ENCODE assay signal across 10 cellular contexts in the genomic region with DNA sequence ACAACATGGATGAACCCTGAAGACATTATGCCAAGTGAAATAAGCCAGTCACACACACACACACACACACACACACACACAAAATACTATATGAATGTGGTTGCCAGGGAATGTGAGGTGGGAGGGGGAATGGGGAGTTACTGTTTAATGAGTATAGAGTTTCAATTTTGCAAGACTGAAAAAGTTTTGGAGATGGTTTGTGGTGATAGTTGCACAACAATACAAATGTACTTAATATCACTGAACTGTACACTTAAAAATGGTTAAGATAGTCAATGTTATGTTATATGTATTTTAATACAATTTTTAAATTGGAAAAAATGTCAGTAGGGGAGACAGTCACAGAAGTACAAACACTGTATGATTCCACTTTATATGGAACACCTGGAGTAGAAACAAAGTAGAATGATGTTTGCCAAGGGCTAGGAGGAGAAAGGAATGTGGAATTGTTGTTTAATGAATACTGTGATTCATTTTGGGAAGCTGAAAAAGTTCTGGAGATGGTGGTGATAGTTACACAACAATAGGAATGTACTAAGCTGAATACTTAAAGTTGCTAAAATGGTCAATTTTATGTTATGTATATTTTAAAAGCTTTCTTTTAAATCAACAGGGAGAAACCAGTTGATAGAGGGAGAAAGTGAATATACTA.
DNase-seq lines count a peak whose midpoint lies in the region; ATAC-seq and TF ChIP-seq lines count a peak whose summit lies in the region.
"Had no signal": no experiment of that assay in that cellular context is flagged by ENCODE, and none has a peak within 500 bp of the region (broad histone marks: within the 10 kb centered on the region; RNA-seq: fewer than 3 reads in every experiment).

No MANE protein-coding gene starts in this region.

- POLR2A ChIA-PET in MCF 10A (lab: Yijun Ruan, JAX), result interaction anchor here (0.6 to 1.8 kb wide), 18 partner anchors 21 to 256 kb away, joined by 3 to 8 read pairs (median 4); no protein-coding TSS in a partner anchor

- no peaks in the 10 kb centered on the region for H3K9me2 ChIP-seq in DOHH2 (replicated peaks; ENCODE audit: control insufficient read depth, low read length)

- H3K9me3 Mint-ChIP-seq in MCF 10A (ENCODE audit: unreplicated experiment) (no peaks in the 10 kb centered on the region), naive B cell (peaks cover 0 to 11% (median 1%) of the 10 kb centered on the region in 7 donors)

- no peaks in the 10 kb centered on the region for H3K27me3 Mint-ChIP-seq in MCF 10A (ENCODE audit: insufficient read depth, unreplicated experiment)
- H3K27me3 Mint-ChIP-seq in naive B cell, result no peaks in the 10 kb centered on the region

- peak overlapping the region; percentile 74 for H3K4me3 ChIP-seq in DOHH2 (ENCODE audit: low read length)
- no peak overlapping the region for H3K4me3 ChIP-seq in NB4 (ENCODE audit: low read depth, low read length)
- H3K4me3 ChIP-seq: vagina had no signal

- DNase-seq in NB4 (ENCODE audit: low read depth) (peak; percentile 54), MCF 10A (ENCODE audit: unreplicated experiment) (peak; percentile 91), naive B cell (no peak), AG08396 (ENCODE audit: low spot score) (no peak), NCI-H82 (lab: John Stamatoyannopoulos, UW) (no peak), NCI-H2029 (lab: John Stamatoyannopoulos, UW) (no peak)
- DNase-seq: small intestine had no signal

- 0 out of 2 replicates have a peak, but pooled peaks cover 2% of the 10 kb centered on the region for H4K20me1 ChIP-seq in DOHH2 (ENCODE audit: control insufficient read depth, insufficient read depth, low read depth, low read length)

- H3K27me3 ChIP-seq in DOHH2 (ENCODE audit: control insufficient read depth, low read length), result no peaks in the 10 kb centered on the region
- H3K27me3 ChIP-seq: vagina had no signal

- peaks cover 90% of the 10 kb centered on the region for H3K36me3 ChIP-seq in DOHH2 (ENCODE audit: control insufficient read depth, low read length)
- H3K36me3 ChIP-seq: vagina had no signal

- CTCF ChIA-PET in MCF 10A (lab: Yijun Ruan, JAX), result interaction anchor here (0.6 to 2.3 kb wide), 5 partner anchors 39 to 271 kb away, joined by 3 to 9 read pairs (median 4); no protein-coding TSS in a partner anchor

- peak overlapping the region; percentile 92 for H3K27ac Mint-ChIP-seq in MCF 10A (ENCODE audit: low read depth, unreplicated experiment)
- H3K27ac Mint-ChIP-seq in naive B cell, result peak overlapping the region; percentile 92 to 100 (median 100)

- no peaks in the 10 kb centered on the region for H3K9me3 ChIP-seq in DOHH2 (ENCODE audit: control insufficient read depth, insufficient read depth, low read length)
- H3K9me3 ChIP-seq: vagina had no signal

- H3K4me2 ChIP-seq in DOHH2 (ENCODE audit: low read length), result peak overlapping the region; percentile 88

- no peak for TF ChIP-seq POLR2A in NB4 (IDR thresholded peaks at IDR 0.05; ENCODE audit: extremely low read depth, insufficient read length)

- peaks cover 89% of the 10 kb centered on the region for H3K79me2 ChIP-seq in DOHH2 (ENCODE audit: control insufficient read depth, low read length)

- BruUV-seq in MCF 10A (replicated peaks; lab: Mats Ljungman, UMichigan), result no TSS peak

- TF ChIP-seq CTCF in DOHH2 (IDR thresholded peaks at IDR 0.05; ENCODE audit: low read depth, low read length, poor library complexity, severe bottlenecking) (no peak), NB4 (IDR thresholded peaks at IDR 0.05; ENCODE audit: low read depth, low read length) (no peak), MCF 10A (IDR thresholded peaks at IDR 0.05; ENCODE audit: unreplicated experiment) (no peak)

- H3K36me3 Mint-ChIP-seq in MCF 10A (ENCODE audit: insufficient read depth, unreplicated experiment) (peaks cover 6% of the 10 kb centered on the region), naive B cell (peaks cover 32 to 54% of the 10 kb centered on the region in 2 donors)

- intact Hi-C loops in MCF 10A (cut with micrococcal nuclease), result loop anchor here (5.0 kb wide), 1 partner anchor 130 kb away; a partner anchor contains a TSS

- ATAC-seq in naive B cell (ENCODE audit: low read depth in 2 of 2), result no peak
- ATAC-seq in HG03025 (IDR thresholded peaks at IDR 0.05; ENCODE audit: low FRiP score, unreplicated experiment), result no peak

- H3F3A ChIP-seq in DOHH2 (ENCODE audit: control insufficient read depth, insufficient read depth), result peaks cover 64% of the 10 kb centered on the region

- peaks cover 96% of the 10 kb centered on the region for H3K4me1 ChIP-seq in DOHH2 (ENCODE audit: control insufficient read depth, low read length)
- H3K4me1 ChIP-seq: vagina had no signal

- H3K27ac ChIP-seq in DOHH2 (ENCODE audit: low read depth, low read length), result peak overlapping the region; percentile 98
- H3K27ac ChIP-seq: vagina had no signal

- H3K4me3 Mint-ChIP-seq in MCF 10A (ENCODE audit: unreplicated experiment) (peak overlapping the region; percentile 45), naive B cell (peak overlapping the region in 7 of 8 donors; percentile 19 to 93 (median 89))

- H3K4me1 Mint-ChIP-seq in MCF 10A (ENCODE audit: insufficient read depth, unreplicated experiment) (peaks cover 42% of the 10 kb centered on the region), naive B cell (peaks cover 62 to 85% (median 80%) of the 10 kb centered on the region in 3 donors)

Comparison
In these comparisons a context has a peak if more than half of its experiments do, and no peak if none do; other contexts are left out.
1. DNase-seq: peak in NB4 (single experiment) and MCF 10A (single experiment); none in naive B cell (single experiment), AG08396 (single experiment), NCI-H82 (single experiment) and NCI-H2029 (single experiment).